In genomic region chr4:82900335-82901128, GRCh38 we compare ENCODE assay signal across 1 cellular context.
TF ChIP-seq lines count a peak whose summit lies in the region.

Gene THAP9, plus strand, starts transcription at chr4:82900735. Its CDS starts 68 bp downstream, at chr4:82900803.

TF ChIP-seq in K562, 482 proteins besides CTCF, POLR2A, EP300 and RAD21 (continued from another document and continues in another):
- TF ChIP-seq FOXP4 (CRISPR knock-in tag; IDR thresholded peaks at IDR 0.05; ENCODE audit: borderline replicate concordance): no peak
- TF ChIP-seq ZNF174 (CRISPR knock-in tag; IDR thresholded peaks at IDR 0.05): no peak
- TF ChIP-seq ZBTB40 (IDR thresholded peaks at IDR 0.05): peak; percentile 81
- TF ChIP-seq ZBTB40 (CRISPR knock-in tag; IDR thresholded peaks at IDR 0.05): no peak
- no peak for TF ChIP-seq ZNF347 (CRISPR knock-in tag; IDR thresholded peaks at IDR 0.05; ENCODE audit: low read depth)
- peak; percentile 96 for TF ChIP-seq AFF4 (CRISPR knock-in tag; IDR thresholded peaks at IDR 0.05)
- no peak for TF ChIP-seq ZNF583 (CRISPR knock-in tag; IDR thresholded peaks at IDR 0.05)
- peak; percentile 86 for TF ChIP-seq ZNF511 (CRISPR knock-in tag; IDR thresholded peaks at IDR 0.05)
- TF ChIP-seq ARNT (IDR thresholded peaks at IDR 0.05): peak; percentile 89 to 90; a peak in 3 of 4 replicates
- 0 out of 2 replicates have a peak, but pooled peaks have one; percentile 18 for TF ChIP-seq ZFPM2 (CRISPR knock-in tag; IDR thresholded peaks at IDR 0.05)
- TF ChIP-seq MAFG (tag; conservative IDR thresholded peaks at IDR 0.05): no peak
- no peak for TF ChIP-seq ZNF384 (IDR thresholded peaks at IDR 0.05; ENCODE audit: low read depth, low read length)
- TF ChIP-seq ZNF232 (CRISPR knock-in tag; IDR thresholded peaks at IDR 0.05): no peak; the same call in 1 of the 2 replicates
- no peak for TF ChIP-seq FOXM1 (IDR thresholded peaks at IDR 0.05; ENCODE audit: low read depth)
- no peak for TF ChIP-seq FOXM1 (CRISPR knock-in tag; IDR thresholded peaks at IDR 0.05; ENCODE audit: low read depth)
- peak; percentile 89 for TF ChIP-seq KDM5B (IDR thresholded peaks at IDR 0.05; ENCODE audit: insufficient replicate concordance, low read depth, low read length)
- peak; percentile 6; the same call in 1 of the 2 replicates for TF ChIP-seq CHAMP1 (IDR thresholded peaks at IDR 0.05)
- no peak for TF ChIP-seq ILK (tag; IDR thresholded peaks at IDR 0.05; ENCODE audit: borderline replicate concordance, low read depth)
- no peak for TF ChIP-seq SRSF1 (IDR thresholded peaks at IDR 0.05; ENCODE audit: low read depth, low read length)
- peak; percentile 54; the same call in 1 of the 2 replicates for TF ChIP-seq HES1 (IDR thresholded peaks at IDR 0.05; ENCODE audit: low read depth)
- peak; percentile 37 for TF ChIP-seq SAP30 (IDR thresholded peaks at IDR 0.05; ENCODE audit: borderline replicate concordance, insufficient read depth, low read depth, low read length, poor library complexity, severe bottlenecking)
- peak; percentile 35; the same call in 1 of the 2 replicates for TF ChIP-seq RREB1 (CRISPR knock-in tag; IDR thresholded peaks at IDR 0.05)
- peak; percentile 53; the same call in 1 of the 2 replicates for TF ChIP-seq BCOR (IDR thresholded peaks at IDR 0.05)
- TF ChIP-seq HDAC3 (IDR thresholded peaks at IDR 0.05; ENCODE audit: borderline replicate concordance, partially characterized antibody): peak; percentile 84
- TF ChIP-seq PHF8 (IDR thresholded peaks at IDR 0.05; ENCODE audit: borderline replicate concordance, low read length): peak; percentile 93
- TF ChIP-seq NBN (IDR thresholded peaks at IDR 0.05; ENCODE audit: low read depth): no peak; the same call in 1 of the 2 replicates
- TF ChIP-seq MIER1 (IDR thresholded peaks at IDR 0.05; ENCODE audit: low read depth): peak; percentile 10; the same call in 1 of the 2 replicates
- no peak for TF ChIP-seq NFXL1 (CRISPR knock-in tag; IDR thresholded peaks at IDR 0.05)
